In the genomic region with DNA sequence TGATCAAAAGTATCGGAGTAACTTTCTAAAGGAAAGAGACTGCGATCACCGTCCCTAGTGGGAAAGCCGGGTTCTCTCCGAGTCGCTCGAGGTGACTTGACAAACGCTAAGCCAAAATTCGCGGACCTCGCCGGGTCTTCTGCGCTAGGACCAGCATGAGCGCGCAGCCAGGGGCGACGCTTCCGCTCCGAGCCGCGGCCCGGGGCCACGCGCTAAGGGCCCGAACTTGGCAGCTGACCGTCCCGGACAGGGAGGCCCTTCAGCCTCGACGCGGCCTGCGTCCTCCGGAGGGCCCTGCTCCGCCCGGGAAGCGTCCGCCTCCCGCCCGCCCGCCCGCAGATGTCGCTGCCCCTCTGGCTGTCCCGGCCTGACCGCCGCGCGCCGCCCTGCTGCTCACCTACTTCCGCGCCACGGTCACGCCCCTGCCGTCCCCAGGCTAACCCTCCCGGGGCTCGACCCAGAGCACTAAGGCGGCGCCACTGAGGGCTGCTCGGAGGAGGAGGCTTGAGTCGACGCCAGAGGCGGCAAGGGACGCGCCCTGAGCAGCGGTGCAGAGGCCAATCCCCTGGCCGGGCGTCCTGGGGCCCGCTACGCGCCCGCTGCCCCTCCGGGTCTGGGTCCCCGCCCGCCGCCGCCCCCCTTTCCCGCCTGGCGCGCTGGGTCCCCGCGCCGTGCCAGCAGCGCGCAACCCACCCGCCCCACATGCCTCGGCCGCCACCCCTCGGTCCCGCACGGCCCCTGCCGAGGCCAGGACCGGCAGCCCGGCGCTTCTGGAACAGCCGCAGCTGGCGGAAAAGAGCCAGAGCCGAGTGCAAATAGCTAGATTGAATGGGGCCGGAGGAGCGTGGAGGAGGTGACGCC, we compare ENCODE assay signal across 8 cellular contexts. TPM values are rescaled to one million over a fixed set of nuclear protein-coding genes. Genes with fewer than 3 reads are reported as not detected.
DNase-seq lines count a peak whose midpoint lies in the region; ATAC-seq and TF ChIP-seq lines count a peak whose summit lies in the region.

No MANE protein-coding gene starts in this region.

- H3K27me3 ChIP-seq in neural cell (ENCODE audit: insufficient read depth, low read depth, low read length) (peaks cover 8% of the 10 kb centered on the region), stomach (no peaks in the 10 kb centered on the region)

- peaks cover 4 to 38% (median 30%) of the 10 kb centered on the region in 4 donors for H3K4me1 ChIP-seq in stomach

- peak overlapping the region; percentile 86 to 91 for H3K4me3 Mint-ChIP-seq in activated T-cell treated with anti-CD3 and anti-CD28 coated beads, Interleukin-2, amount 50 U/mL, for 72 hours

- peak overlapping the region; percentile 56 for H3K4me3 ChIP-seq in fibroblast of mammary gland (ENCODE audit: control insufficient read depth, low read depth, low read length)
- peak overlapping the region; percentile 91 for H3K4me3 ChIP-seq in neural cell (ENCODE audit: low read length)
- H3K4me3 ChIP-seq in stomach: peak overlapping the region; percentile 62 to 75 (median 71)

- peak overlapping the region; percentile 63 for H3K27ac ChIP-seq in neural cell (ENCODE audit: low read length)
- H3K27ac ChIP-seq in stomach: peak overlapping the region; percentile 96 to 100 (median 98)

- WGBS in stomach, 5 donors: 0 to 2% (median 0%) methylated on average over 10 to 96 of the region's 98 CpGs

- intact Hi-C loops in stomach (cut with DNase I; ENCODE audit: low total_unique reads): no loop called here

- H3K9me3 ChIP-seq in neural cell (ENCODE audit: low read length) (no peaks in the 10 kb centered on the region), stomach (no peaks in the 10 kb centered on the region)

- H3K4me1 Mint-ChIP-seq in activated T-cell treated with anti-CD3 and anti-CD28 coated beads, Interleukin-2, amount 50 U/mL, for 72 hours (ENCODE audit: low read depth): peaks cover 12% of the 10 kb centered on the region

- H3F3A ChIP-seq in neural cell (ENCODE audit: insufficient read depth, low read length, poor library complexity, severe bottlenecking): peaks cover 13% of the 10 kb centered on the region

- H2AFZ ChIP-seq in neural cell (ENCODE audit: low read depth, low read length): peak overlapping the region; percentile 51

- no peak for TF ChIP-seq POLR2A in stomach (IDR thresholded peaks at IDR 0.05)

- no peak for TF ChIP-seq EP300 in neural cell (conservative IDR thresholded peaks at IDR 0.05; ENCODE audit: poor library complexity, severe bottlenecking)
- TF ChIP-seq EP300 in stomach (IDR thresholded peaks at IDR 0.05): no peak

- H3K27ac Mint-ChIP-seq in activated T-cell treated with anti-CD3 and anti-CD28 coated beads, Interleukin-2, amount 50 U/mL, for 72 hours: peak overlapping the region; percentile 79

- H3K36me3 Mint-ChIP-seq in activated T-cell treated with anti-CD3 and anti-CD28 coated beads, Interleukin-2, amount 50 U/mL, for 72 hours (ENCODE audit: insufficient read depth in 2 of 2): peaks cover 5 to 15% of the 10 kb centered on the region in 2 donors

- H3K36me3 ChIP-seq in neural cell (ENCODE audit: insufficient read depth, low read length) (no peaks in the 10 kb centered on the region), stomach (peaks cover 0 to 15% (median 0%) of the 10 kb centered on the region in 4 donors)

- H3K9me2 ChIP-seq in neural cell (ENCODE audit: insufficient read depth, low read length): no peaks in the 10 kb centered on the region

- no peaks in the 10 kb centered on the region for H4K20me1 ChIP-seq in neural cell (ENCODE audit: insufficient read depth)

- no peak for TF ChIP-seq RAD21 in neural cell (conservative IDR thresholded peaks at IDR 0.05)

- no peaks in the 10 kb centered on the region for H3K27me3 Mint-ChIP-seq in activated T-cell treated with anti-CD3 and anti-CD28 coated beads, Interleukin-2, amount 50 U/mL, for 72 hours (ENCODE audit: low read depth)

- peak; percentile 40 for ATAC-seq in GM19467 (IDR thresholded peaks at IDR 0.05; ENCODE audit: unreplicated experiment)
- peak; percentile 63 to 65 for ATAC-seq in activated T-cell treated with anti-CD3 and anti-CD28 coated beads, Interleukin-2, amount 50 U/mL, for 72 hours (replicated peaks in 1 of 2)

- H3K9me3 Mint-ChIP-seq in activated T-cell treated with anti-CD3 and anti-CD28 coated beads, Interleukin-2, amount 50 U/mL, for 72 hours: peaks cover 0 to 3% of the 10 kb centered on the region in 2 donors

- H3K79me2 ChIP-seq in neural cell (replicated peaks; ENCODE audit: insufficient read depth, low read length): peaks cover 6% of the 10 kb centered on the region

- in situ Hi-C loops in Caki2 (cut with HindIII; ENCODE audit: low pct_unique_long_range_greater_than_20kb, low sequenced_read_pairs): no loop called here

- TF ChIP-seq CTCF in fibroblast of mammary gland (conservative IDR thresholded peaks at IDR 0.05; ENCODE audit: control insufficient read depth, insufficient read depth, low read depth, low read length) (no peak), neural cell (IDR thresholded peaks at IDR 0.05; ENCODE audit: poor library complexity, severe bottlenecking) (no peak), stomach (IDR thresholded peaks at IDR 0.05) (peak in 2 of 7 experiments; percentile 11 to 26)

- peak overlapping the region; percentile 67 for H3K9ac ChIP-seq in neural cell (ENCODE audit: low read length)

- DNase-seq in Caki2 (ENCODE audit: low read depth) (peak; percentile 85), HT-29 (ENCODE audit: low spot score) (peak; percentile 72), fibroblast of mammary gland (ENCODE audit: low read depth) (peak; percentile 77), stomach (peak; percentile 83)
- peak; percentile 87 to 88 for DNase-seq in activated T-cell treated with anti-CD3 and anti-CD28 coated beads, Interleukin-2, amount 50 U/mL, for 72 hours

- H3K4me2 ChIP-seq in neural cell (ENCODE audit: low read length): peak overlapping the region; percentile 48

TF ChIP-seq in PFSK-1, 5 proteins besides CTCF, POLR2A, EP300 and RAD21 (continues in another document):
- TF ChIP-seq FOXP2 (optimal IDR thresholded peaks at IDR 0.05; ENCODE audit: borderline replicate concordance, extremely low read depth, extremely low read length, insufficient read depth) (peak; percentile 93), POLR2AphosphoS5 (IDR thresholded peaks at IDR 0.05; ENCODE audit: low read depth, low read length) (no peak; the same call in 1 of the 2 replicates), TAF1 (IDR thresholded peaks at IDR 0.05; ENCODE audit: borderline replicate concordance, insufficient read depth, low read length) (peak; percentile 36; the same call in 1 of the 2 replicates)

TF ChIP-seq in neural cell, 6 proteins besides CTCF, POLR2A, EP300 and RAD21:
- TF ChIP-seq SMC3 (conservative IDR thresholded peaks at IDR 0.05; ENCODE audit: poor library complexity): peak; percentile 21
- no peak for TF ChIP-seq POLR2AphosphoS5 (IDR thresholded peaks at IDR 0.05)
TF ChIP-seq in neural cell: peak in this region for 1.

RNA-seq across cellular contexts. Expression of a gene that starts 0.9 kb away (rescaled TPM):
- 21.7 and 37.5 TPM in 2 replicates for total RNA-seq in Caki2 (2014; rRNA removed; shearing (Covaris generic); ENCODE audit: low replicate concordance)
- total RNA-seq in HT-29 (2014; rRNA removed; shearing (Covaris generic)): 2.2 and 4.2 TPM in 2 replicates
- polyA plus RNA-seq in PFSK-1 (2012; ENCODE audit: insufficient read length, low read depth): 8.6 TPM
- 10 to 100 TPM; 14.3 TPM for total RNA-seq in activated T-cell treated with anti-CD3 and anti-CD28 coated beads, Interleukin-2, amount 50 U/mL, for 72 hours
- polyA plus RNA-seq in neural cell (2.0 and 3.0 TPM in 2 replicates), stomach (1 to 10 TPM; 2.4 to 3.1 (median 2.9) TPM)
- 7.5 and 8.5 TPM in 2 replicates for polyA minus RNA-seq in neural cell
- total RNA-seq in stomach: 10 to 100 TPM in 2 of 5 donors, 1 to 10 TPM in 3; 1.0 to 50.0 (median 8.3) TPM

Comparison
In these comparisons a context has a peak if more than half of its experiments do, and no peak if none do; other contexts are left out.
1. Peak in every context shown above with its lines: DNase-seq, ATAC-seq, H3K4me3 ChIP-seq and H3K27ac ChIP-seq.